In genomic region chr9:91758491-91758981, GRCh38 we compare ENCODE assay signal across 8 cellular contexts.
A peak's percentile ranks its signal among the peaks of the same experiment; 100 is the strongest.
DNase-seq lines count a peak whose midpoint lies in the region; ATAC-seq and TF ChIP-seq lines count a peak whose summit lies in the region.

No MANE protein-coding gene starts in this region.

- H3K4me1 ChIP-seq in adrenal gland (replicated peaks in 1 of 2): no peaks in the 10 kb centered on the region
- no peaks in the 10 kb centered on the region for H3K4me1 ChIP-seq in left lung

- no peak overlapping the region for H3K27ac ChIP-seq in adrenal gland
- H3K27ac ChIP-seq in left lung: no peak overlapping the region

- H3K9me3 ChIP-seq in adrenal gland (replicated peaks in 1 of 3) (no peaks in the 10 kb centered on the region), left lung (peaks cover 0 to 6% of the 10 kb centered on the region in 2 donors)

- H3K36me3 ChIP-seq in adrenal gland (replicated peaks in 1 of 2) (no peaks in the 10 kb centered on the region), left lung (no peaks in the 10 kb centered on the region)

- H3K4me3 ChIP-seq in adrenal gland (no peak overlapping the region), left lung (no peak overlapping the region)

- WGBS in adrenal gland, 4 donors: 58 to 73% (median 66%) methylated on average over 5 of the region's 5 CpGs

- intact Hi-C loops in adrenal gland (cut with DNase I) (no loop called here), left lung (cut with DNase I) (no loop called here)

- DNase-seq in activated naive CD4-positive, alpha-beta T cell treated with Interleukin-2 at 50 U/mL for 16 hours: peak; percentile 32
- DNase-seq in activated naive CD4-positive, alpha-beta T cell (lab: John Stamatoyannopoulos, UW): no peak
- DNase-seq in HCEC 1CT (peak; percentile 43), NCI-H1092 treated with DMSO at 0.1 percent for 48 hours (lab: John Stamatoyannopoulos, UW) (peak; percentile 41), adrenal gland (peak in 5 of 7 donors; percentile 22 to 63 (median 36)), left lung (no peak), GDM1 (lab: John Stamatoyannopoulos, UW) (no peak), NCI-H2029 treated with DMSO at 0.1 percent for 48 hours (lab: John Stamatoyannopoulos, UW) (no peak)

- peak; percentile 63 for ATAC-seq in left lung

- TF ChIP-seq POLR2A in adrenal gland (IDR thresholded peaks at IDR 0.05): no peak

- no peaks in the 10 kb centered on the region for H3K27me3 ChIP-seq in adrenal gland
- H3K27me3 ChIP-seq in left lung: no peaks in the 10 kb centered on the region

- TF ChIP-seq CTCF in adrenal gland (IDR thresholded peaks at IDR 0.05) (peak in 5 of 6 experiments; percentile 25 to 49 (median 40)), left lung (IDR thresholded peaks at IDR 0.05) (peak; percentile 26 to 39)

Comparison
In these comparisons a context has a peak if more than half of its experiments do, and no peak if none do; other contexts are left out.
1. DNase-seq: peak in activated naive CD4-positive, alpha-beta T cell treated with Interleukin-2 at 50 U/mL for 16 hours (single experiment), HCEC 1CT (single experiment), NCI-H1092 treated with DMSO at 0.1 percent for 48 hours (single experiment) and adrenal gland (5 of 7); none in activated naive CD4-positive, alpha-beta T cell (0 of 4), left lung (0 of 2), GDM1 (single experiment) and NCI-H2029 treated with DMSO at 0.1 percent for 48 hours (single experiment).